17 cellular contexts compared by ENCODE assay signal in the genomic region with DNA sequence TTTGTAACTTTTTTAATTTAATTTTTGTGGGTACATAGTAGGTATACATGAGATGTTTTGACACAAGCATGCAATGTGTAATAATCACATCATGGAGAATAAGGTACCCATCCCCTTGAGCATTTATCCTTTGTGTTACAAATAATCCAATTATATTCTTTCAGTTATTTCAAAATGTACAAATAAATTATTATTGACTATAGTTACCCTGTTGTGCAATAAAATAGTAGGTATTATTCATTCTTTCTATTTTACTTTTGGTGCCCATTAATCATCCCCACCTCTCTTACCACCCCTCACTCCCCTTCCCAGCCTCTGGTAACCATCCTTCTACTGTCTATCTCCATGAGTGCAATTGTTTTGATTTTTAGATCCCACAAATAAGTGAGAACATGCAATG.
DNase-seq lines count a peak whose midpoint lies in the region; ATAC-seq, FAIRE-seq and TF ChIP-seq lines count a peak whose summit lies in the region.
"Had no signal": no experiment of that assay in that cellular context is flagged by ENCODE, and none has a peak within 500 bp of the region (broad histone marks: within the 10 kb centered on the region; RNA-seq: fewer than 3 reads in every experiment).

No MANE protein-coding gene starts in this region.

- no peak for ATAC-seq in K562
- ATAC-seq in memory B cell (ENCODE audit: low read depth) = no peak
- no peak for ATAC-seq in GM18870 (IDR thresholded peaks at IDR 0.05; ENCODE audit: unreplicated experiment)
- no peak for ATAC-seq in GM21786 (IDR thresholded peaks at IDR 0.05; ENCODE audit: unreplicated experiment)

- peak overlapping the region; percentile 32 for H3K27ac Mint-ChIP-seq in memory B cell
- H3K27ac Mint-ChIP-seq: CD4-positive, alpha-beta memory T cell; HFFc6 had no signal

- in situ Hi-C loops in K562 (cut with MboI) = no loop called here

- POLR2A ChIA-PET in K562 (lab: Yijun Ruan, JAX) = no interaction called here

- H3K4me3 Mint-ChIP-seq in memory B cell = no peak overlapping the region
- H3K4me3 Mint-ChIP-seq: CD4-positive, alpha-beta memory T cell; HFFc6 had no signal

- no peaks in the 10 kb centered on the region for H3K27me3 Mint-ChIP-seq in memory B cell

- BruUV-seq in K562 (replicated peaks; lab: Mats Ljungman, UMichigan) = no TSS peak

- no peak overlapping the region for H3K9ac ChIP-seq in K562 (ENCODE audit: insufficient read depth in 1 of 2, low read depth in 2 of 2, low read length in 2 of 2)

- peaks cover 45% of the 10 kb centered on the region for H3K4me1 Mint-ChIP-seq in memory B cell

- H3K9me3 Mint-ChIP-seq in memory B cell = no peaks in the 10 kb centered on the region

- H3K36me3 Mint-ChIP-seq in memory B cell = no peaks in the 10 kb centered on the region
- H3K36me3 Mint-ChIP-seq: CD4-positive, alpha-beta memory T cell had no signal

- no peaks in the 10 kb centered on the region for H3K36me3 ChIP-seq in KOPT-K1 (ENCODE audit: insufficient read depth, low read length)
- no peaks in the 10 kb centered on the region; the same call in 2 of the 3 replicates for H3K36me3 ChIP-seq in K562 (ENCODE audit: control insufficient read depth, insufficient read depth, low read length)
- H3K36me3 ChIP-seq: HAP-1 had no signal

- FAIRE-seq in K562 (lab: Jason Lieb, UNC) = no peak
- FAIRE-seq: G401.6, H54 had no signal

- TF ChIP-seq POLR2A in K562 (conservative IDR thresholded peaks at IDR 0.05) = no peak

- H3K79me2 ChIP-seq in K562 (ENCODE audit: control insufficient read depth, insufficient read depth, low read length) = peaks cover 50% of the 10 kb centered on the region

- TF ChIP-seq CTCF in K562 (IDR thresholded peaks at IDR 0.05 in 2 of 3, conservative IDR thresholded peaks at IDR 0.05 in 1 of 3; ENCODE audit: insufficient read depth in 2 of 3, low read depth in 1 of 3, low read length in 3 of 3) = no peak

- no peak overlapping the region for H3K4me3 ChIP-seq in K562
- H3K4me3 ChIP-seq: HAP-1 had no signal

- DNase-seq in K562 (ENCODE audit: extremely low read depth in 1 of 4, low spot score in 3 of 4) (no peak), memory B cell (ENCODE audit: low spot score in 2 of 2) (no peak), hepatic stellate cell (ENCODE audit: low spot score) (no peak)
- DNase-seq: C1 segment of cervical spinal cord; Calu3; CD4-positive, alpha-beta memory T cell; COR-L47; DMS53; DMS79 treated with DMSO at 0.1 percent for 48 hours; GOT3; HFFc6 had no signal

- H3K27ac ChIP-seq in KOPT-K1 (ENCODE audit: low read depth, low read length, poor library complexity, severe bottlenecking) = peak overlapping the region; percentile 87
- H3K27ac ChIP-seq in K562 (ENCODE audit: extremely low read depth, low read depth, low read length) = no peak overlapping the region

- CTCF ChIA-PET in K562 (lab: Yijun Ruan, JAX; ENCODE audit: low intra/inter-chr PET ratio) = no interaction called here

- intact Hi-C loops in K562 (cut with micrococcal nuclease) = no loop called here

- peaks cover 7 to 46% of the 10 kb centered on the region in 2 experiments; a peak in 4 of 5 replicates for H3K4me1 ChIP-seq in K562 (replicated peaks in 1 of 2; ENCODE audit: control insufficient read depth in 2 of 2, insufficient read depth in 2 of 2, low read length in 2 of 2)

- no peaks in the 10 kb centered on the region for H3K27me3 ChIP-seq in K562 (ENCODE audit: control insufficient read depth in 2 of 2, insufficient read depth in 2 of 2, low read length in 2 of 2)

- H2AFZ ChIP-seq in K562 (ENCODE audit: low read depth, low read length) = no peak overlapping the region

- no peak overlapping the region for H3K4me2 ChIP-seq in K562 (ENCODE audit: insufficient read depth, low read length)

- no peak for TF ChIP-seq RAD21 in K562 (CRISPR knock-in tag; conservative IDR thresholded peaks at IDR 0.05 in 1 of 2, IDR thresholded peaks at IDR 0.05 in 1 of 2)

- TF ChIP-seq EP300 in K562 (IDR thresholded peaks at IDR 0.05; ENCODE audit: low read length) = no peak

- H4K20me1 ChIP-seq in K562 (replicated peaks; ENCODE audit: control insufficient read depth, insufficient read depth, low read length) = no peaks in the 10 kb centered on the region

- H3K9me3 ChIP-seq in KOPT-K1 (ENCODE audit: insufficient read depth, low read length, poor library complexity, severe bottlenecking) (peaks cover 7% of the 10 kb centered on the region), K562 (replicated peaks; ENCODE audit: control insufficient read depth, insufficient read depth, low read depth, low read length) (no peaks in the 10 kb centered on the region)
- H3K9me3 ChIP-seq: HAP-1 had no signal

- H3K9me1 ChIP-seq in K562 (ENCODE audit: control insufficient read depth, insufficient read depth, low read length) = no peaks in the 10 kb centered on the region

TF ChIP-seq in K562, 482 proteins besides CTCF, POLR2A, EP300 and RAD21:
- TF ChIP-seq CEBPB (tag; IDR thresholded peaks at IDR 0.05) (peak; percentile 57), CEBPG (CRISPR knock-in tag; IDR thresholded peaks at IDR 0.05) (no peak), CEBPG (tag; conservative IDR thresholded peaks at IDR 0.05 in 1 of 2, IDR thresholded peaks at IDR 0.05 in 1 of 2) (peak; percentile 33 to 64; a peak in 3 of 4 replicates), NR2C2 (CRISPR knock-in tag; IDR thresholded peaks at IDR 0.05) (no peak), NR2C2 (tag; IDR thresholded peaks at IDR 0.05) (no peak)
